8 cellular contexts compared by ENCODE assay signal in genomic region chr5:57176350-57176857, GRCh38. TPM values are rescaled to one million over a fixed set of nuclear protein-coding genes. Genes with fewer than 3 reads are reported as not detected.
A peak's percentile ranks its signal among the peaks of the same experiment; 100 is the strongest.
DNase-seq lines count a peak whose midpoint lies in the region; ATAC-seq and TF ChIP-seq lines count a peak whose summit lies in the region.

No MANE protein-coding gene starts in this region.

- H3K9me3 Mint-ChIP-seq in naive B cell = no peaks in the 10 kb centered on the region

- peak overlapping the region; percentile 83 to 100 (median 100) for H3K27ac Mint-ChIP-seq in naive B cell

- peaks cover 62% of the 10 kb centered on the region for H3K4me1 ChIP-seq in OCI-LY1 (ENCODE audit: insufficient read depth, low read length, severe bottlenecking)

- ATAC-seq in naive B cell (ENCODE audit: low read depth in 2 of 2) = no peak
- no peak for ATAC-seq in HG03565 (IDR thresholded peaks at IDR 0.05; ENCODE audit: unreplicated experiment)

- DNase-seq in GM10248 (ENCODE audit: extremely low spot score) (peak; percentile 22), dorsolateral prefrontal cortex (no peak), naive B cell (no peak), DMS153 treated with DMSO at 0.1 percent for 48 hours (lab: John Stamatoyannopoulos, UW; ENCODE audit: unreplicated experiment) (no peak), AG08396 (ENCODE audit: low spot score) (no peak), islet precursor cell (no peak)

- no peaks in the 10 kb centered on the region for H3K9me2 ChIP-seq in OCI-LY1 (ENCODE audit: low read depth, low read length)

- peaks cover 8 to 11% of the 10 kb centered on the region in 2 donors for H3K36me3 Mint-ChIP-seq in naive B cell

- H3K9me3 ChIP-seq in OCI-LY1 (ENCODE audit: low read length) = no peaks in the 10 kb centered on the region

- peaks cover 9% of the 10 kb centered on the region; the same call in 1 of the 2 replicates for H3F3A ChIP-seq in OCI-LY1 (ENCODE audit: insufficient read depth, low read length)

- H3K27ac ChIP-seq in OCI-LY1 (ENCODE audit: low read depth, low read length, poor library complexity, severe bottlenecking) (peak overlapping the region; percentile 93), dorsolateral prefrontal cortex (peak overlapping the region in 50 of 59 donors; percentile 1 to 100 (median 100))

- peaks cover 34% of the 10 kb centered on the region; the same call in 1 of the 2 replicates for H3K36me3 ChIP-seq in OCI-LY1 (ENCODE audit: insufficient read depth, low read length)

- CTCF ChIA-PET in GM10248 (lab: Yijun Ruan, JAX) = interaction anchor here (1.0 to 1.5 kb wide), 4 partner anchors 9 to 27 kb away, joined by 3 to 5 read pairs (median 3); no protein-coding TSS in a partner anchor

- peak overlapping the region; percentile 89 to 100 (median 98) for H3K4me3 Mint-ChIP-seq in naive B cell

- H2AFZ ChIP-seq in OCI-LY1 (ENCODE audit: low read length) = no peak overlapping the region

- peaks cover 50 to 85% (median 66%) of the 10 kb centered on the region in 3 donors for H3K4me1 Mint-ChIP-seq in naive B cell

- no peaks in the 10 kb centered on the region for H3K27me3 ChIP-seq in OCI-LY1 (ENCODE audit: insufficient read depth, low read length)
- no peaks in the 10 kb centered on the region for H3K27me3 ChIP-seq in dorsolateral prefrontal cortex

- H3K4me3 ChIP-seq in OCI-LY1 (ENCODE audit: low read depth, low read length, poor library complexity, severe bottlenecking) (peak overlapping the region; percentile 90), dorsolateral prefrontal cortex (peak overlapping the region; percentile 68 to 100 (median 92))

- peak overlapping the region; percentile 90 for H3K4me2 ChIP-seq in OCI-LY1 (ENCODE audit: low read length)

- H4K20me1 ChIP-seq in OCI-LY1 (ENCODE audit: insufficient read depth, low read length) = no peaks in the 10 kb centered on the region

- no peaks in the 10 kb centered on the region for H3K27me3 Mint-ChIP-seq in naive B cell

- intact Hi-C loops in dorsolateral prefrontal cortex (cut with DNase I) = loop anchor here in 1 of 2 donors (10.0 kb wide), 1 partner anchor 142 kb away; no protein-coding TSS in a partner anchor

- no peak for TF ChIP-seq CTCF in GM10248 (IDR thresholded peaks at IDR 0.05; ENCODE audit: control extremely low read depth, extremely low read depth, low read depth, missing control alignments)
- no peak for TF ChIP-seq CTCF in OCI-LY1 (IDR thresholded peaks at IDR 0.05; ENCODE audit: low read length)
- TF ChIP-seq CTCF in dorsolateral prefrontal cortex (IDR thresholded peaks at IDR 0.05 in 54 of 56, conservative IDR thresholded peaks at IDR 0.05 in 2 of 56; ENCODE audit: low read depth in 1 of 56, partially characterized antibody in 56 of 56) = no peak

- POLR2A ChIA-PET in GM10248 (lab: Yijun Ruan, JAX) = no interaction called here

- peak overlapping the region; percentile 98 for H3K9ac ChIP-seq in OCI-LY1 (ENCODE audit: low read length)

- peaks cover 74% of the 10 kb centered on the region for H3K79me2 ChIP-seq in OCI-LY1 (ENCODE audit: insufficient read depth, low read length)

RNA-seq across cellular contexts. Expression of gene GPBP1, which starts 2.5 kb away (rescaled TPM):
- total RNA-seq in dorsolateral prefrontal cortex = 100 to 1,000 TPM in 111 of 120 experiments, 10 to 100 TPM in 9; 86.6 to 165 (median 112) TPM
- 100 to 1,000 TPM in 4 of 6 donors, 10 to 100 TPM in 2; 84.1 to 120 (median 106) TPM for polyA plus RNA-seq in naive B cell (ENCODE audit: low read depth in 6 of 6)
